14 cellular contexts compared by ENCODE assay signal in genomic region chr12:59936546-59936945, GRCh38.
DNase-seq lines count a peak whose midpoint lies in the region; ATAC-seq lines count a peak whose summit lies in the region.
"Had no signal": no experiment of that assay in that cellular context is flagged by ENCODE, and none has a peak within 500 bp of the region (broad histone marks: within the 10 kb centered on the region; RNA-seq: fewer than 3 reads in every experiment).

No MANE protein-coding gene starts in this region.

- no peak overlapping the region for H2BK15ac ChIP-seq in mesenchymal stem cell (ENCODE audit: low read depth, poor library complexity, severe bottlenecking)

- H3K27me3 Mint-ChIP-seq in activated CD8-positive, alpha-beta T cell treated with anti-CD3 and anti-CD28 coated beads, Interleukin-2, amount 10 ng/mL, durations not matched to agents 7 days and 5 days (ENCODE audit: low read depth): no peaks in the 10 kb centered on the region
- H3K27me3 Mint-ChIP-seq: B cell had no signal

- H3K4ac ChIP-seq in mesenchymal stem cell (ENCODE audit: low read depth in 1 of 2, low read length in 2 of 2): no peak overlapping the region

- H2BK120ac ChIP-seq in mesenchymal stem cell (ENCODE audit: low read depth, low read length): no peak overlapping the region

- no peak for ATAC-seq in GM19452 (IDR thresholded peaks at IDR 0.05; ENCODE audit: unreplicated experiment)
- ATAC-seq in activated CD8-positive, alpha-beta T cell treated with anti-CD3 and anti-CD28 coated beads, Interleukin-2, amount 10 ng/mL, durations not matched to agents 7 days and 5 days: no peak
- ATAC-seq: HCT116, HepG2 had no signal

- POLR2A ChIA-PET in activated CD8-positive, alpha-beta T cell treated with anti-CD3 and anti-CD28 coated beads, Interleukin-2, amount 10 ng/mL, durations not matched to agents 7 days and 5 days (lab: Charles Lee): interaction anchor here (0.6 kb wide), 1 partner anchor 373 kb away, joined by 3 read pairs; no protein-coding TSS in a partner anchor

- H3K4me3 ChIP-seq in mesenchymal stem cell (ENCODE audit: insufficient read depth in 1 of 2, low read depth in 1 of 2, low read length in 2 of 2): no peak overlapping the region

- no peaks in the 10 kb centered on the region for H3K27me3 ChIP-seq in mesenchymal stem cell (ENCODE audit: control insufficient read depth in 1 of 2, insufficient read depth in 1 of 2, low read length in 2 of 2)

- no peak overlapping the region for H2BK12ac ChIP-seq in mesenchymal stem cell (ENCODE audit: low read length in 2 of 2)

- no peak overlapping the region for H2BK5ac ChIP-seq in mesenchymal stem cell (ENCODE audit: low read depth, low read length, poor library complexity, severe bottlenecking)

- no peak overlapping the region for H3K23ac ChIP-seq in mesenchymal stem cell (ENCODE audit: low read length in 2 of 2)

- H3K4me1 ChIP-seq in mesenchymal stem cell (ENCODE audit: control insufficient read depth, insufficient read depth, low read depth, low read length): peaks cover 3% of the 10 kb centered on the region

- no peak overlapping the region for H3K27ac Mint-ChIP-seq in activated CD8-positive, alpha-beta T cell treated with anti-CD3 and anti-CD28 coated beads, Interleukin-2, amount 10 ng/mL, durations not matched to agents 7 days and 5 days
- H3K27ac Mint-ChIP-seq: B cell; CD4-positive, alpha-beta memory T cell had no signal

- no peak overlapping the region for H4K8ac ChIP-seq in mesenchymal stem cell (ENCODE audit: low read length)

- H3K27ac ChIP-seq in mesenchymal stem cell (ENCODE audit: low read length, poor library complexity, severe bottlenecking): peak overlapping the region; percentile 55

- no peak overlapping the region for H3K14ac ChIP-seq in mesenchymal stem cell (ENCODE audit: low read length in 2 of 2)

- H3K79me1 ChIP-seq in mesenchymal stem cell (replicated peaks; ENCODE audit: low read length, poor library complexity, severe bottlenecking): no peaks in the 10 kb centered on the region

- CTCF ChIA-PET in activated CD8-positive, alpha-beta T cell treated with anti-CD3 and anti-CD28 coated beads, Interleukin-2, amount 10 ng/mL, durations not matched to agents 7 days and 5 days (lab: Charles Lee): no interaction called here

- H3K36me3 Mint-ChIP-seq in activated CD8-positive, alpha-beta T cell treated with anti-CD3 and anti-CD28 coated beads, Interleukin-2, amount 10 ng/mL, durations not matched to agents 7 days and 5 days (ENCODE audit: low read depth): no peaks in the 10 kb centered on the region
- H3K36me3 Mint-ChIP-seq: CD4-positive, alpha-beta memory T cell had no signal

- no peak overlapping the region for H2AFZ ChIP-seq in mesenchymal stem cell (ENCODE audit: low read depth, low read length)

- no peak overlapping the region for H3K4me3 Mint-ChIP-seq in activated CD8-positive, alpha-beta T cell treated with anti-CD3 and anti-CD28 coated beads, Interleukin-2, amount 10 ng/mL, durations not matched to agents 7 days and 5 days
- H3K4me3 Mint-ChIP-seq: B cell; CD4-positive, alpha-beta memory T cell had no signal

- no peaks in the 10 kb centered on the region for H3K36me3 ChIP-seq in mesenchymal stem cell (ENCODE audit: control insufficient read depth in 1 of 2, insufficient read depth in 2 of 2, low read depth in 1 of 2, low read length in 2 of 2)

- DNase-seq in NCI-H2196 treated with DMSO at 0.1 percent for 48 hours (lab: John Stamatoyannopoulos, UW; ENCODE audit: unreplicated experiment) (peak; percentile 0), NCI-H2196 (lab: John Stamatoyannopoulos, UW; ENCODE audit: unreplicated experiment) (no peak), NCI-H2029 treated with DMSO at 0.1 percent for 48 hours (lab: John Stamatoyannopoulos, UW) (peak; percentile 83), mesenchymal stem cell (no peak), Kasumi-1 (lab: John Stamatoyannopoulos, UW) (no peak), mesenteric fat pad (ENCODE audit: low spot score) (no peak)
- no peak for DNase-seq in activated CD8-positive, alpha-beta T cell treated with anti-CD3 and anti-CD28 coated beads, Interleukin-2, amount 10 ng/mL, durations not matched to agents 7 days and 5 days
- DNase-seq: C1 segment of cervical spinal cord; CD4-positive, alpha-beta memory T cell; GF-D8 had no signal

- H3K9me3 ChIP-seq in mesenchymal stem cell (ENCODE audit: control insufficient read depth, low read length): peaks cover under 1% of the 10 kb centered on the region

- WGBS in mesenchymal stem cell: no CpG with 5 or more reads among the region's 3 CpGs

- no peak overlapping the region for H4K91ac ChIP-seq in mesenchymal stem cell (ENCODE audit: low read length)

- no peaks in the 10 kb centered on the region for H3K4me1 Mint-ChIP-seq in activated CD8-positive, alpha-beta T cell treated with anti-CD3 and anti-CD28 coated beads, Interleukin-2, amount 10 ng/mL, durations not matched to agents 7 days and 5 days (ENCODE audit: low read depth)
- H3K4me1 Mint-ChIP-seq: B cell; CD4-positive, alpha-beta memory T cell had no signal

- no peak overlapping the region for H3K9ac ChIP-seq in mesenchymal stem cell (ENCODE audit: low read length)

- no peak overlapping the region for H3K18ac ChIP-seq in mesenchymal stem cell (ENCODE audit: low read depth in 1 of 2, low read length in 2 of 2)

- no peaks in the 10 kb centered on the region for H3K9me3 Mint-ChIP-seq in activated CD8-positive, alpha-beta T cell treated with anti-CD3 and anti-CD28 coated beads, Interleukin-2, amount 10 ng/mL, durations not matched to agents 7 days and 5 days (ENCODE audit: insufficient read depth)

- H2AK5ac ChIP-seq in mesenchymal stem cell (ENCODE audit: low read length, severe bottlenecking): peak overlapping the region; percentile 87

- H3K4me2 ChIP-seq in mesenchymal stem cell (ENCODE audit: low read length, poor library complexity, severe bottlenecking): no peak overlapping the region

Comparison
In these comparisons a context has a peak if more than half of its experiments do, and no peak if none do; other contexts are left out.
1. DNase-seq: peak in NCI-H2196 treated with DMSO at 0.1 percent for 48 hours (single experiment) and NCI-H2029 treated with DMSO at 0.1 percent for 48 hours (single experiment); none in NCI-H2196 (single experiment), mesenchymal stem cell (single experiment), Kasumi-1 (0 of 2), mesenteric fat pad (single experiment) and activated CD8-positive, alpha-beta T cell treated with anti-CD3 and anti-CD28 coated beads, Interleukin-2, amount 10 ng/mL, durations not matched to agents 7 days and 5 days (single experiment).